Comparison of ENCODE assay signal across 16 cellular contexts in genomic region chr12:32698285-32698684, GRCh38. TPM values are rescaled to one million over a fixed set of nuclear protein-coding genes. Genes with fewer than 3 reads are reported as not detected.
A peak's percentile ranks its signal among the peaks of the same experiment; 100 is the strongest.
DNase-seq lines count a peak whose midpoint lies in the region; ATAC-seq and TF ChIP-seq lines count a peak whose summit lies in the region.
"Had no signal": no experiment of that assay in that cellular context is flagged by ENCODE, and none has a peak within 500 bp of the region (broad histone marks: within the 10 kb centered on the region; RNA-seq: fewer than 3 reads in every experiment).

No MANE protein-coding gene starts in this region.

- POLR2A ChIA-PET in A673 (lab: Charles Lee; ENCODE audit: low non-redundant PET): no interaction called here

- H3K4me1 ChIP-seq in A673 (ENCODE audit: insufficient read depth, low read length, poor library complexity, severe bottlenecking) (peaks cover 14% of the 10 kb centered on the region), mucosa of descending colon (ENCODE audit: low read depth) (no peaks in the 10 kb centered on the region)
- H3K4me1 ChIP-seq: ascending aorta, left lung had no signal

- no TSS peak for BruUV-seq in A673 (replicated peaks; lab: Mats Ljungman, UMichigan)

- intact Hi-C loops in A673 (cut with micrococcal nuclease; ENCODE audit: unreplicated experiment): no loop called here
- intact Hi-C loops in Right ventricle myocardium inferior (cut with DNase I): no loop called here
- intact Hi-C loops in head of caudate nucleus (cut with DNase I): no loop called here
- intact Hi-C loops in mucosa of descending colon (cut with DNase I, micrococcal nuclease): no loop called here

- no peaks in the 10 kb centered on the region for H3K27me3 ChIP-seq in A673 (replicated peaks; ENCODE audit: insufficient read depth, low read depth, low read length, poor library complexity)
- H3K27me3 ChIP-seq in WERI-Rb-1 (ENCODE audit: insufficient read depth, low read depth, severe bottlenecking): no peaks in the 10 kb centered on the region
- H3K27me3 ChIP-seq: ascending aorta, left lung had no signal

- CTCF ChIA-PET in A673 (lab: Charles Lee): no interaction called here

- DNase-seq in A673 (ENCODE audit: low spot score) (peak; percentile 24), NCI-H1105 (lab: John Stamatoyannopoulos, UW) (peak; percentile 5), NCI-H524 treated with DMSO at 0.1 percent for 48 hours (lab: John Stamatoyannopoulos, UW) (peak; percentile 91), WERI-Rb-1 (peak; percentile 63), Right ventricle myocardium inferior (ENCODE audit: missing footprints) (no peak), head of caudate nucleus (no peak), mucosa of descending colon (no peak)
- no peak for DNase-seq in effector CD4-positive, alpha-beta T cell
- DNase-seq: activated gamma-delta T cell; CD8-positive, alpha-beta T cell; hypothalamus; left lung; naive thymus-derived CD8-positive, alpha-beta T cell; right cardiac atrium; stimulated activated CD4-positive, alpha-beta T cell treated with anti-CD3 and anti-CD28 coated beads, Interleukin-2, amount 100 ng/mL, for 48 hours had no signal

- TF ChIP-seq CTCF in A673 (conservative IDR thresholded peaks at IDR 0.05; ENCODE audit: low read depth, low read length) (no peak), WERI-Rb-1 (IDR thresholded peaks at IDR 0.05; ENCODE audit: low read depth, low read length) (no peak), mucosa of descending colon (IDR thresholded peaks at IDR 0.05) (no peak)

- H3K36me3 ChIP-seq in A673 (ENCODE audit: insufficient read depth, low read length, poor library complexity, severe bottlenecking) (no peaks in the 10 kb centered on the region), WERI-Rb-1 (peaks cover 2% of the 10 kb centered on the region; the same call in 1 of the 2 replicates), mucosa of descending colon (ENCODE audit: low read depth) (no peaks in the 10 kb centered on the region)

- H3K4me3 ChIP-seq in A673 (ENCODE audit: low read depth, low read length, poor library complexity, severe bottlenecking): no peak overlapping the region
- H3K4me3 ChIP-seq in WERI-Rb-1 (ENCODE audit: low read depth, low read length): no peak overlapping the region
- H3K4me3 ChIP-seq in mucosa of descending colon: no peak overlapping the region
- H3K4me3 ChIP-seq: ascending aorta, left lung had no signal

- ATAC-seq in Right ventricle myocardium inferior: no peak
- ATAC-seq in mucosa of descending colon: no peak
- ATAC-seq: CD8-positive, alpha-beta T cell; left lung; naive thymus-derived CD8-positive, alpha-beta T cell; right cardiac atrium had no signal

- H3K27ac ChIP-seq in A673 (ENCODE audit: low read depth, low read length, poor library complexity, severe bottlenecking) (no peak overlapping the region), WERI-Rb-1 (peak overlapping the region; percentile 57; the same call in 1 of the 2 replicates)
- H3K27ac ChIP-seq: ascending aorta, left lung had no signal

- H3K9me3 ChIP-seq in A673 (ENCODE audit: low read depth, low read length, poor library complexity, severe bottlenecking) (no peaks in the 10 kb centered on the region), WERI-Rb-1 (ENCODE audit: severe bottlenecking) (no peaks in the 10 kb centered on the region), mucosa of descending colon (no peaks in the 10 kb centered on the region)
- H3K9me3 ChIP-seq: ascending aorta, left lung had no signal

RNA-seq across cellular contexts. Expression of gene DNM1L, which starts 19.2 kb away (rescaled TPM):
- total RNA-seq in A673 (2021) (102 and 121 TPM in 2 replicates), Right ventricle myocardium inferior (53.5 TPM), mucosa of descending colon (10 to 100 TPM; 58.8 to 64.9 (median 62.6) TPM)

RNA-seq across cellular contexts. Expression of gene YARS2, which starts 57.4 kb away (rescaled TPM):
- 29.1 and 29.4 TPM in 2 replicates for total RNA-seq in A673 (2021)
- total RNA-seq in Right ventricle myocardium inferior: 9.7 TPM
- total RNA-seq in mucosa of descending colon: 10 to 100 TPM; 11.7 to 13.4 (median 12.0) TPM

Comparison
In these comparisons a context has a peak if more than half of its experiments do, and no peak if none do; other contexts are left out.
1. DNase-seq: peak in A673 (single experiment), NCI-H1105 (single experiment), NCI-H524 treated with DMSO at 0.1 percent for 48 hours (single experiment) and WERI-Rb-1 (single experiment); none in Right ventricle myocardium inferior (single experiment), effector CD4-positive, alpha-beta T cell (single experiment), head of caudate nucleus (0 of 42) and mucosa of descending colon (0 of 3).